Comparison of ENCODE assay signal across 2 cellular contexts in genomic region chr2:31383471-31384153, GRCh38.
TF ChIP-seq lines count a peak whose summit lies in the region.

No MANE protein-coding gene starts in this region.

TF ChIP-seq in GM23338, 12 proteins besides CTCF, POLR2A, EP300 and RAD21 (continued from another document):
- no peak for TF ChIP-seq REST (IDR thresholded peaks at IDR 0.05; ENCODE audit: unreplicated experiment)
- no peak for TF ChIP-seq POLR2AphosphoS5 (IDR thresholded peaks at IDR 0.05; ENCODE audit: low read depth)
- no peak for TF ChIP-seq JUNB (IDR thresholded peaks at IDR 0.05; ENCODE audit: unreplicated experiment)
- TF ChIP-seq EZH2phosphoT487 (IDR thresholded peaks at IDR 0.05; ENCODE audit: unreplicated experiment), result no peak
- no peak for TF ChIP-seq STAT1 (IDR thresholded peaks at IDR 0.05; ENCODE audit: unreplicated experiment)
- no peak for TF ChIP-seq NANOG (IDR thresholded peaks at IDR 0.05; ENCODE audit: borderline replicate concordance)
- TF ChIP-seq EZH2 (IDR thresholded peaks at IDR 0.05; ENCODE audit: low read depth, unreplicated experiment), result no peak
- no peak for TF ChIP-seq ETS1 (IDR thresholded peaks at IDR 0.05)
- TF ChIP-seq ZNF462 (CRISPR knock-in tag; IDR thresholded peaks at IDR 0.05), result no peak
- no peak for TF ChIP-seq ZNF114 (CRISPR knock-in tag; IDR thresholded peaks at IDR 0.05)

TF ChIP-seq in WTC11, 78 proteins besides CTCF, POLR2A, EP300 and RAD21 (continued from another document):
- TF ChIP-seq MAX (CRISPR knock-in tag; IDR thresholded peaks at IDR 0.05), result no peak
- TF ChIP-seq FOXJ3 (CRISPR knock-in tag; IDR thresholded peaks at IDR 0.05; ENCODE audit: borderline replicate concordance), result no peak
- no peak for TF ChIP-seq HMGA2 (CRISPR knock-in tag; IDR thresholded peaks at IDR 0.05)
- TF ChIP-seq SOX15 (CRISPR knock-in tag; IDR thresholded peaks at IDR 0.05), result no peak
- no peak for TF ChIP-seq CREM (CRISPR knock-in tag; IDR thresholded peaks at IDR 0.05)
- no peak for TF ChIP-seq E2F5 (CRISPR knock-in tag; IDR thresholded peaks at IDR 0.05)
- TF ChIP-seq TEAD1 (CRISPR knock-in tag; IDR thresholded peaks at IDR 0.05), result no peak
- TF ChIP-seq GRHL2 (CRISPR knock-in tag; IDR thresholded peaks at IDR 0.05; ENCODE audit: insufficient replicate concordance, severe bottlenecking), result no peak
- no peak for TF ChIP-seq CBFB (CRISPR knock-in tag; IDR thresholded peaks at IDR 0.05; ENCODE audit: low read depth)
- TF ChIP-seq RORB (CRISPR knock-in tag; IDR thresholded peaks at IDR 0.05), result no peak
- TF ChIP-seq EMX1 (CRISPR knock-in tag; IDR thresholded peaks at IDR 0.05), result no peak
- TF ChIP-seq AR (CRISPR knock-in tag; IDR thresholded peaks at IDR 0.05), result no peak
- no peak for TF ChIP-seq OVOL2 (CRISPR knock-in tag; IDR thresholded peaks at IDR 0.05; ENCODE audit: borderline replicate concordance)
TF ChIP-seq in WTC11: peak in this region for 0.
